14 cellular contexts compared by ENCODE assay signal in genomic region chr11:10692716-10693115, GRCh38. TPM values are rescaled to one million over a fixed set of nuclear protein-coding genes. Genes with fewer than 3 reads are reported as not detected.
DNase-seq lines count a peak whose midpoint lies in the region; ATAC-seq and TF ChIP-seq lines count a peak whose summit lies in the region.
"Had no signal": no experiment of that assay in that cellular context is flagged by ENCODE, and none has a peak within 500 bp of the region (broad histone marks: within the 10 kb centered on the region; RNA-seq: fewer than 3 reads in every experiment).

No MANE protein-coding gene starts in this region.

- TF ChIP-seq EP300 in esophagus muscularis mucosa (IDR thresholded peaks at IDR 0.05) = no peak

- ATAC-seq in stimulated activated naive B cell treated with anti-CD40 and anti-IgM and Interleukin-4, amounts not matched to agents 10 μg/mL and 1 μg/mL and 100 μg/mL, for 72 hours (replicated peaks) = no peak
- ATAC-seq in naive thymus-derived CD4-positive, alpha-beta T cell = no peak
- ATAC-seq: natural killer cell had no signal

- no peak for TF ChIP-seq CTCF in Peyer's patch (IDR thresholded peaks at IDR 0.05)
- TF ChIP-seq CTCF in esophagus muscularis mucosa (IDR thresholded peaks at IDR 0.05) = no peak
- no peak for TF ChIP-seq CTCF in neural crest cell (conservative IDR thresholded peaks at IDR 0.05)
- no peak for TF ChIP-seq CTCF in thyroid gland (IDR thresholded peaks at IDR 0.05)

- 29% methylated on average over 5 of the region's 6 CpGs for WGBS in esophagus muscularis mucosa
- WGBS in thyroid gland, 2 donors = 59 to 66% methylated on average over 6 of the region's 6 CpGs

- POLR2A ChIA-PET in naive thymus-derived CD4-positive, alpha-beta T cell (lab: Charles Lee) = no interaction called here

- H3K9me3 ChIP-seq in Peyer's patch (no peaks in the 10 kb centered on the region), esophagus muscularis mucosa (no peaks in the 10 kb centered on the region), thyroid gland (no peaks in the 10 kb centered on the region)
- H3K9me3 ChIP-seq in naive thymus-derived CD4-positive, alpha-beta T cell (ENCODE audit: control insufficient read depth in 2 of 3, low read length in 3 of 3) = no peaks in the 10 kb centered on the region

- TF ChIP-seq POLR2A in Peyer's patch (IDR thresholded peaks at IDR 0.05) (no peak), esophagus muscularis mucosa (IDR thresholded peaks at IDR 0.05; ENCODE audit: low read depth) (no peak), thyroid gland (IDR thresholded peaks at IDR 0.05) (no peak)

- H3K27ac ChIP-seq in Peyer's patch (peak overlapping the region; percentile 53 to 89 (median 66)), esophagus muscularis mucosa (replicated peaks in 1 of 4) (peak overlapping the region; percentile 90 to 96 (median 95)), thyroid gland (peak overlapping the region in 2 of 3 donors; percentile 19 to 56)
- H3K27ac ChIP-seq in naive thymus-derived CD4-positive, alpha-beta T cell (ENCODE audit: low read depth, low read length) = no peak overlapping the region

- CTCF ChIA-PET in naive thymus-derived CD4-positive, alpha-beta T cell (lab: Charles Lee) = no interaction called here

- H3K4me1 Mint-ChIP-seq in neural crest cell = peaks cover 14% of the 10 kb centered on the region
- peaks cover 10 to 22% of the 10 kb centered on the region in 2 donors for H3K4me1 Mint-ChIP-seq in stimulated activated naive B cell treated with anti-CD40 and anti-IgM and Interleukin-4, amounts not matched to agents 10 μg/mL and 1 μg/mL and 100 μg/mL, for 72 hours
- peaks cover 0 to 6% (median 0%) of the 10 kb centered on the region in 7 donors for H3K4me1 Mint-ChIP-seq in naive thymus-derived CD4-positive, alpha-beta T cell
- H3K4me1 Mint-ChIP-seq: natural killer cell had no signal

- H3K27ac Mint-ChIP-seq in neural crest cell (ENCODE audit: unreplicated experiment) = peak overlapping the region; percentile 81
- H3K27ac Mint-ChIP-seq in stimulated activated naive B cell treated with anti-CD40 and anti-IgM and Interleukin-4, amounts not matched to agents 10 μg/mL and 1 μg/mL and 100 μg/mL, for 72 hours = no peak overlapping the region
- no peak overlapping the region for H3K27ac Mint-ChIP-seq in naive thymus-derived CD4-positive, alpha-beta T cell
- H3K27ac Mint-ChIP-seq: activated T-helper 2 cell treated with anti-CD3 and anti-CD28 coated beads, Interferon-gamma antibody, Interleukin-2, Interleukin-4, amounts not matched to agents 10 μg/mL and 5 μg/mL and 100 μg/mL, durations not matched to agents 14 hours and 24 hours and 36 hours; natural killer cell had no signal

- H3K4me3 Mint-ChIP-seq in neural crest cell = no peak overlapping the region
- no peak overlapping the region for H3K4me3 Mint-ChIP-seq in stimulated activated naive B cell treated with anti-CD40 and anti-IgM and Interleukin-4, amounts not matched to agents 10 μg/mL and 1 μg/mL and 100 μg/mL, for 72 hours
- H3K4me3 Mint-ChIP-seq in naive thymus-derived CD4-positive, alpha-beta T cell = no peak overlapping the region
- H3K4me3 Mint-ChIP-seq: natural killer cell had no signal

- H3K9me3 Mint-ChIP-seq in neural crest cell = no peaks in the 10 kb centered on the region
- H3K9me3 Mint-ChIP-seq in stimulated activated naive B cell treated with anti-CD40 and anti-IgM and Interleukin-4, amounts not matched to agents 10 μg/mL and 1 μg/mL and 100 μg/mL, for 72 hours = no peaks in the 10 kb centered on the region
- H3K9me3 Mint-ChIP-seq in naive thymus-derived CD4-positive, alpha-beta T cell = peaks cover 0 to 2% (median 0%) of the 10 kb centered on the region in 11 donors
- H3K9me3 Mint-ChIP-seq: activated T-helper 2 cell treated with anti-CD3 and anti-CD28 coated beads, Interferon-gamma antibody, Interleukin-2, Interleukin-4, amounts not matched to agents 10 μg/mL and 5 μg/mL and 100 μg/mL, durations not matched to agents 14 hours and 24 hours and 36 hours; natural killer cell had no signal

- H3K4me3 ChIP-seq in Peyer's patch (peak overlapping the region in 3 of 4 donors; percentile 5 to 35 (median 35)), esophagus muscularis mucosa (peak overlapping the region; percentile 52 to 75 (median 68)), thyroid gland (replicated peaks in 1 of 3) (peak overlapping the region in 1 of 3 donors; percentile 2)
- no peak overlapping the region for H3K4me3 ChIP-seq in naive thymus-derived CD4-positive, alpha-beta T cell (ENCODE audit: low read length)

- intact Hi-C loops in esophagus muscularis mucosa (cut with DNase I) = loop anchor here (2.0 to 10.0 kb wide), 2 partner anchors 40 to 68 kb away; no protein-coding TSS in a partner anchor
- intact Hi-C loops in thyroid gland (cut with DNase I) = loop anchor here (10.0 kb wide), 1 partner anchor 58 kb away; no protein-coding TSS in a partner anchor
- intact Hi-C loops in naive thymus-derived CD4-positive, alpha-beta T cell (cut with micrococcal nuclease) = no loop called here

- DNase-seq in Peyer's patch = no peak
- no peak for DNase-seq in esophagus muscularis mucosa (ENCODE audit: extremely low spot score)
- DNase-seq in neural crest cell (ENCODE audit: low read depth, low spot score) = no peak
- no peak for DNase-seq in thyroid gland
- DNase-seq in activated T-cell treated with anti-CD3 and anti-CD28 coated beads, Interleukin-2, amount 50 U/mL, for 1 hour = no peak
- DNase-seq in stimulated activated naive B cell treated with anti-CD40 and anti-IgM and Interleukin-4, amounts not matched to agents 10 μg/mL and 1 μg/mL and 100 μg/mL, for 72 hours = no peak
- DNase-seq in T-helper 2 cell = no peak
- no peak for DNase-seq in naive thymus-derived CD4-positive, alpha-beta T cell
- DNase-seq: activated CD4-positive, alpha-beta T cell treated with anti-CD3 and anti-CD28 coated beads for 4 hours; Calu3; natural killer cell; NCI-H1048; NCI-H526 treated with DMSO at 0.1 percent for 48 hours had no signal

- H3K27me3 ChIP-seq in Peyer's patch (no peaks in the 10 kb centered on the region), esophagus muscularis mucosa (no peaks in the 10 kb centered on the region), thyroid gland (no peaks in the 10 kb centered on the region)
- no peaks in the 10 kb centered on the region for H3K27me3 ChIP-seq in naive thymus-derived CD4-positive, alpha-beta T cell (ENCODE audit: control insufficient read depth in 2 of 2, insufficient read depth in 2 of 2, low read length in 2 of 2)

- H3K36me3 ChIP-seq in Peyer's patch (no peaks in the 10 kb centered on the region), esophagus muscularis mucosa (peaks cover 0 to 3% (median 0%) of the 10 kb centered on the region in 4 donors), thyroid gland (no peaks in the 10 kb centered on the region)
- H3K36me3 ChIP-seq in naive thymus-derived CD4-positive, alpha-beta T cell (ENCODE audit: control insufficient read depth in 2 of 3, insufficient read depth in 3 of 3, low read length in 3 of 3) = no peaks in the 10 kb centered on the region

- no peaks in the 10 kb centered on the region for H3K36me3 Mint-ChIP-seq in neural crest cell (ENCODE audit: low read depth)
- no peaks in the 10 kb centered on the region for H3K36me3 Mint-ChIP-seq in stimulated activated naive B cell treated with anti-CD40 and anti-IgM and Interleukin-4, amounts not matched to agents 10 μg/mL and 1 μg/mL and 100 μg/mL, for 72 hours
- no peaks in the 10 kb centered on the region for H3K36me3 Mint-ChIP-seq in naive thymus-derived CD4-positive, alpha-beta T cell
- H3K36me3 Mint-ChIP-seq: natural killer cell had no signal

- no peaks in the 10 kb centered on the region for H3K27me3 Mint-ChIP-seq in neural crest cell (ENCODE audit: low read depth)
- peaks cover 0 to 12% of the 10 kb centered on the region in 2 donors for H3K27me3 Mint-ChIP-seq in stimulated activated naive B cell treated with anti-CD40 and anti-IgM and Interleukin-4, amounts not matched to agents 10 μg/mL and 1 μg/mL and 100 μg/mL, for 72 hours
- peaks cover 0 to 34% (median 15%) of the 10 kb centered on the region in 5 donors for H3K27me3 Mint-ChIP-seq in naive thymus-derived CD4-positive, alpha-beta T cell

- H3K4me1 ChIP-seq in Peyer's patch (no peaks in the 10 kb centered on the region), esophagus muscularis mucosa (peaks cover 0 to 67% (median 52%) of the 10 kb centered on the region in 4 donors), thyroid gland (no peaks in the 10 kb centered on the region)
- no peaks in the 10 kb centered on the region for H3K4me1 ChIP-seq in naive thymus-derived CD4-positive, alpha-beta T cell (ENCODE audit: control insufficient read depth in 2 of 2, insufficient read depth in 2 of 2, low read length in 2 of 2)

RNA-seq across cellular contexts. Expression of gene IRAG1, which starts 0.8 kb away (rescaled TPM):
- total RNA-seq in Peyer's patch (10 to 100 TPM in 2 of 4 donors, 1 to 10 TPM in 2; 4.2 to 44.6 (median 11.8) TPM), esophagus muscularis mucosa (100 to 1,000 TPM; 205 to 338 (median 276) TPM), neural crest cell (5.4 and 6.1 TPM in 2 replicates), thyroid gland (10 to 100 TPM in 1 of 4 donors, 1 to 10 TPM in 3; 3.2 to 14.4 (median 5.8) TPM)
- total RNA-seq in naive thymus-derived CD4-positive, alpha-beta T cell = 1 to 10 TPM in 1 of 5 experiments, under 1 TPM in 1, not detected in 3; 0.11 to 1.4 TPM
- not detected for polyA plus RNA-seq in naive thymus-derived CD4-positive, alpha-beta T cell
- total RNA-seq: activated T-helper 2 cell treated with anti-CD3 and anti-CD28 coated beads, Interferon-gamma antibody, Interleukin-2, Interleukin-4, amounts not matched to agents 10 μg/mL and 5 μg/mL and 100 μg/mL, durations not matched to agents 14 hours and 24 hours and 36 hours; Calu3 had no signal

RNA-seq across cellular contexts. Expression of gene CTR9, which starts 58.3 kb away (rescaled TPM):
- total RNA-seq in Peyer's patch = 10 to 100 TPM; 15.0 to 31.0 (median 22.4) TPM
- 10 to 100 TPM; 17.9 to 26.6 (median 19.4) TPM for total RNA-seq in esophagus muscularis mucosa
- total RNA-seq in neural crest cell = 39.0 and 39.8 TPM in 2 replicates
- total RNA-seq in thyroid gland = 10 to 100 TPM; 28.9 to 35.3 (median 31.7) TPM
- total RNA-seq in naive thymus-derived CD4-positive, alpha-beta T cell = 10 to 100 TPM; 23.8 to 64.0 (median 47.8) TPM
- 10 to 100 TPM; 54.3 to 70.3 TPM for polyA plus RNA-seq in naive thymus-derived CD4-positive, alpha-beta T cell

Comparison
In these comparisons a context has a peak if more than half of its experiments do, and no peak if none do; other contexts are left out.
1. RNA of gene IRAG1, which starts 0.8 kb away (total RNA-seq): 205 to 338 TPM in esophagus muscularis mucosa; 4.2 to 44.6 TPM in Peyer's patch, 3.2 to 14.4 TPM in thyroid gland, 5.4 to 6.1 TPM in neural crest cell and 0.11 to 1.4 TPM in naive thymus-derived CD4-positive, alpha-beta T cell; every median in the first group is over 4 times any median in the second.
2. intact Hi-C loops: an anchor here in esophagus muscularis mucosa (2.0 to 10.0 kb wide) and thyroid gland (10.0 kb wide); none called in naive thymus-derived CD4-positive, alpha-beta T cell.